Comparison of ENCODE assay signal across 9 cellular contexts in the genomic region with DNA sequence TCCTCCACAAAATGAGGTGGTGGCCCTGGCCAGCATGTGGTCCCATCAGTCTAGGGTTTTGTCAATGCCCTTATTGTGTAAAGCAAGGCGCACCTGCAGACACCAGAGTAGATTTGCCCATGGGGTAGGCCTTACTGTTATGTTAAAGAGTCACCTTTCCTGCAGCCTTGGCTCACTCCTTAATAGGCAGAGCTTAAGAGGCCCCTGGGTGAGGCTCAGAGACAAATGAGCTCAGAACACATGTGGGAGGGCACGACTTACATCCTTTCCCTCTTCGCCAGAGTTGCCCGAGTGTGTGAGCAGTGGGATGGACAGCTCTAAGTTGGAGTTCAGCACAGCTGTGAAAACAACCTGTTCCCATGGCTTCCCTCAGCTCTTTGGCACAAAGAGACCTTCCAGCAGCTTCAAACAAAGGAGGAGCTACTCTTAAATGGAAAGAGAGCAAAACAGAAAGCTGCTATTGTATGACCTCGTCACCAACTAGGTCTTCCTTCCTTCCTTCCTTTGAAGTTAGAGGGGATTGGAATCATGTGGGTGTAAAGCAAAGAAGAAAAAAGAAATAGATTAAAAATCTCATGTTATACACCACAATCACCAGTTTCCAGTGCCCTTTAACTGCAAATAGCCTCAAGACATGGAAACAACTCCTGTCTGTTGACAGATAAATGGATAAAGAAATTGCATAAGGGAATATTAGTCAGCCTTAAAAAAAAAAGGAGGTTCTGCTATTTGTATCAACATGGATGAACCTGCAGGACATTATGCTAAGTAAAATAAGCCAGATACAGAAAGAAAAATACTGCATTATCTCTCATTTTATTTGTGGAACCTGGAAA. TPM values are rescaled to one million over a fixed set of nuclear protein-coding genes. Genes with fewer than 3 reads are reported as not detected.
A peak's percentile ranks its signal among the peaks of the same experiment; 100 is the strongest.
DNase-seq lines count a peak whose midpoint lies in the region; ATAC-seq and TF ChIP-seq lines count a peak whose summit lies in the region.
"Had no signal": no experiment of that assay in that cellular context is flagged by ENCODE, and none has a peak within 500 bp of the region (broad histone marks: within the 10 kb centered on the region; RNA-seq: fewer than 3 reads in every experiment).

No MANE protein-coding gene starts in this region.

- H3K27me3 ChIP-seq in ascending aorta = no peaks in the 10 kb centered on the region
- H3K27me3 ChIP-seq in aorta (ENCODE audit: control insufficient read depth in 1 of 2, insufficient read depth in 2 of 2, low read length in 1 of 2) = no peaks in the 10 kb centered on the region
- H3K27me3 ChIP-seq: neutrophil had no signal

- H3K27ac ChIP-seq in ascending aorta (peak overlapping the region; percentile 52 to 53), aorta (ENCODE audit: low read depth in 1 of 2, low read length in 2 of 2) (peak overlapping the region in 1 of 2 donors; percentile 37)
- H3K27ac ChIP-seq: neutrophil had no signal

- H3K9me3 ChIP-seq in ascending aorta (no peaks in the 10 kb centered on the region), aorta (ENCODE audit: control insufficient read depth, low read length) (no peaks in the 10 kb centered on the region)
- H3K9me3 ChIP-seq: neutrophil had no signal

- no peaks in the 10 kb centered on the region for H3K36me3 ChIP-seq in ascending aorta
- H3K36me3 ChIP-seq in aorta (ENCODE audit: control insufficient read depth in 1 of 2, insufficient read depth in 2 of 2, low read length in 1 of 2) = no peaks in the 10 kb centered on the region
- H3K36me3 ChIP-seq: neutrophil had no signal

- intact Hi-C loops in ascending aorta (cut with DNase I) (no loop called here), aorta (cut with DNase I) (loop anchor here in 1 of 2 donors (5.0 kb wide), 1 partner anchor 38 kb away; no protein-coding TSS in a partner anchor), head of caudate nucleus (cut with DNase I) (no loop called here)

- no peak for TF ChIP-seq CTCF in ascending aorta (IDR thresholded peaks at IDR 0.05)

- ATAC-seq in aorta (ENCODE audit: low FRiP score) = peak; percentile 56
- no peak for ATAC-seq in GM18498 (IDR thresholded peaks at IDR 0.05; ENCODE audit: unreplicated experiment)
- ATAC-seq in HG02623 (IDR thresholded peaks at IDR 0.05; ENCODE audit: unreplicated experiment) = no peak

- WGBS in aorta, 2 donors = 14 to 25% methylated on average over 5 of the region's 5 CpGs

- H3K4me1 ChIP-seq in ascending aorta = peaks cover 0 to 7% of the 10 kb centered on the region in 2 donors
- no peaks in the 10 kb centered on the region for H3K4me1 ChIP-seq in aorta (ENCODE audit: control insufficient read depth in 1 of 2, insufficient read depth in 2 of 2, low read length in 2 of 2)

- peak; percentile 19 for DNase-seq in stimulated activated CD4-positive, alpha-beta T cell treated with anti-CD3 and anti-CD28 coated beads, Interleukin-1b, Interleukin-23, amount 100 ng/mL, for 48 hours
- no peak for DNase-seq in stimulated activated CD4-positive, alpha-beta T cell treated with anti-CD3 and anti-CD28 coated beads, Interleukin-4, amount 100 ng/mL, for 1 hour
- DNase-seq in ascending aorta (ENCODE audit: low spot score in 2 of 2) = no peak
- DNase-seq in iris pigment epithelial cell (ENCODE audit: low read depth) = peak; percentile 66
- DNase-seq in aorta = no peak
- DNase-seq in head of caudate nucleus = no peak

- H3K4me3 ChIP-seq in ascending aorta (peak overlapping the region in 1 of 2 donors; percentile 10), aorta (ENCODE audit: low read length in 2 of 2) (no peak overlapping the region)

RNA-seq across cellular contexts. Expression of a gene that starts 11.9 kb away (rescaled TPM):
- 212 TPM for total RNA-seq in ascending aorta
- 10 to 100 TPM; 47.5 to 68.9 TPM for total RNA-seq in aorta
- polyA plus RNA-seq in aorta = 10 to 100 TPM; 28.4 to 38.9 TPM

Comparison
In these comparisons a context has a peak if more than half of its experiments do, and no peak if none do; other contexts are left out.
1. DNase-seq: peak in stimulated activated CD4-positive, alpha-beta T cell treated with anti-CD3 and anti-CD28 coated beads, Interleukin-1b, Interleukin-23, amount 100 ng/mL, for 48 hours (single experiment) and iris pigment epithelial cell (single experiment); none in stimulated activated CD4-positive, alpha-beta T cell treated with anti-CD3 and anti-CD28 coated beads, Interleukin-4, amount 100 ng/mL, for 1 hour (single experiment), ascending aorta (0 of 2), aorta (0 of 2) and head of caudate nucleus (0 of 42).